In genomic region chr1:155934097-155934932, GRCh38 we compare ENCODE assay signal across 8 cellular contexts. TPM values are rescaled to one million over a fixed set of nuclear protein-coding genes. Genes with fewer than 3 reads are reported as not detected.
DNase-seq lines count a peak whose midpoint lies in the region; ATAC-seq and TF ChIP-seq lines count a peak whose summit lies in the region.

Gene KHDC4 (minus strand): TSS chr1:155934413. CDS start chr1:155934373, 40 bp downstream.

- peaks cover 37% of the 10 kb centered on the region for H3K4me1 Mint-ChIP-seq in chondrocyte (ENCODE audit: low read depth)

- no peaks in the 10 kb centered on the region for H3K27me3 Mint-ChIP-seq in chondrocyte (ENCODE audit: low read depth)

- H3K27ac Mint-ChIP-seq in chondrocyte (ENCODE audit: unreplicated experiment), result peak within 1 kb of the TSS; percentile 27

- H3K9me3 Mint-ChIP-seq in chondrocyte (ENCODE audit: low read depth), result no peaks in the 10 kb centered on the region

- peak within 1 kb of the TSS; percentile 28 for H3K4me3 Mint-ChIP-seq in chondrocyte (ENCODE audit: unreplicated experiment)

- peaks cover 7% of the 10 kb centered on the region for H3K36me3 Mint-ChIP-seq in chondrocyte (ENCODE audit: low read depth)

- peaks cover 1% of the 10 kb centered on the region for H3K36me3 ChIP-seq in kidney epithelial cell (ENCODE audit: control insufficient read depth, insufficient read depth, low read length)

- ATAC-seq in GM19043 (IDR thresholded peaks at IDR 0.05; ENCODE audit: low read depth, unreplicated experiment) (peak; percentile 91), HG03378 (IDR thresholded peaks at IDR 0.05; ENCODE audit: unreplicated experiment) (peak; percentile 86)

- DNase-seq in Ammon's horn (ENCODE audit: low spot score) (peak; percentile 100), NCI-H460 (ENCODE audit: extremely low read depth, low read depth) (peak; percentile 100), chondrocyte (ENCODE audit: low spot score) (peak; percentile 97), kidney epithelial cell (ENCODE audit: low read depth) (peak; percentile 98)
- DNase-seq in activated CD4-positive, CD25-positive, alpha-beta regulatory T cell treated with anti-CD3 and anti-CD28 coated beads, Interleukin-2, amount 50 U/mL, for 72 hours, result peak; percentile 89
- peak; percentile 65 to 85 for DNase-seq in stimulated activated CD4-positive, alpha-beta T cell treated with anti-CD3 and anti-CD28 coated beads, Interleukin-1b, Interleukin-23, amount 100 ng/mL, for 1 hour (ENCODE audit: low read depth in 2 of 2)

- H3K4me3 ChIP-seq in kidney epithelial cell (ENCODE audit: low read depth, low read length), result peak within 1 kb of the TSS; percentile 73

- H3K27me3 ChIP-seq in kidney epithelial cell (ENCODE audit: control insufficient read depth, insufficient read depth, low read length), result no peaks in the 10 kb centered on the region

- TF ChIP-seq CTCF in chondrocyte (IDR thresholded peaks at IDR 0.05) (peak; percentile 41), kidney epithelial cell (IDR thresholded peaks at IDR 0.05; ENCODE audit: insufficient read depth, low read length, poor library complexity, severe bottlenecking) (no peak)

RNA-seq across cellular contexts. Expression of gene KHDC4, which starts in this region (rescaled TPM):
- total RNA-seq in NCI-H460 (2014; rRNA removed; shearing (Covaris generic)), result 64.7 and 86.5 TPM in 2 replicates
- 352 and 508 TPM in 2 replicates for polyA plus RNA-seq in NCI-H460 (2014; cell fraction: nucleus; rRNA removed)
- 32.3 to 43.2 TPM (median 35.2 TPM) in 3 replicates for total RNA-seq in chondrocyte
- 31.5 and 32.2 TPM in 2 replicates for total RNA-seq in kidney epithelial cell

Comparison
In these comparisons a context has a peak if more than half of its experiments do, and no peak if none do; other contexts are left out.
1. Peak in every context shown above with its lines: DNase-seq, ATAC-seq and H3K4me3 ChIP-seq.